ENCODE assay signal across 19 cellular contexts in the genomic region with DNA sequence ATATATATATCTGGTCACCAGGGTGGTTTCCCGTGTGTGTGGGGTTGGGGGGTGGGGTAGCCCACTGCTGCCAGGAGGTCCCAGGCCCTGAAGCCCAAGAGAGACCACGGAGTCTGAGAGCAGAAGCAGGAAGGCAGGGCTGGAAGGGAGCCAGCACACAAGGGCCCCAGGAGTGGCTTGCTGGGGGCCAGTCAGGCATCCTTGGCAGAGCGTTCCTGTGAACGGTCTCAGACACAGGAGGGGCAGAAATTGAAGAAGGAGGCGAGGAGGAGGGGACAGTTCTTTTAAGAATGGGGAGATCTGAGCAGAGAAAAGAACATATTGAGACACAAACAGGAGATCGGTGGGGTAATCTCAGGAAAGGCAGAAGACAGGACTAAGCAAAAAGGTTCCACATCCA. TPM values are rescaled to one million over a fixed set of nuclear protein-coding genes. Genes with fewer than 3 reads are reported as not detected.
DNase-seq lines count a peak whose midpoint lies in the region; FAIRE-seq and TF ChIP-seq lines count a peak whose summit lies in the region.
"Had no signal": no experiment of that assay in that cellular context is flagged by ENCODE, and none has a peak within 500 bp of the region (broad histone marks: within the 10 kb centered on the region; RNA-seq: fewer than 3 reads in every experiment).

No MANE protein-coding gene starts in this region.

- H3K4me1 Mint-ChIP-seq in activated T-cell treated with anti-CD3 and anti-CD28 coated beads, Interleukin-2, amount 50 U/mL, for 24 hours (ENCODE audit: low read depth), result peaks cover 20% of the 10 kb centered on the region
- peaks cover 20% of the 10 kb centered on the region for H3K4me1 Mint-ChIP-seq in endothelial cell (ENCODE audit: unreplicated experiment)

- TF ChIP-seq CTCF in HEK293 (tag by site-specific recombination; IDR thresholded peaks at IDR 0.05) (no peak), endothelial cell (IDR thresholded peaks at IDR 0.05; ENCODE audit: unreplicated experiment) (no peak), ovary (IDR thresholded peaks at IDR 0.05) (no peak)

- peak overlapping the region; percentile 76 for H3K4me3 Mint-ChIP-seq in activated T-cell treated with anti-CD3 and anti-CD28 coated beads, Interleukin-2, amount 50 U/mL, for 24 hours
- peak overlapping the region; percentile 95 for H3K4me3 Mint-ChIP-seq in endothelial cell (ENCODE audit: unreplicated experiment)

- H3K4me3 ChIP-seq in HEK293 (ENCODE audit: low read depth, low read length) (no peak overlapping the region), ovary (no peak overlapping the region), mesenchymal stem cell (ENCODE audit: insufficient read depth in 1 of 2, low read depth in 1 of 2, low read length in 2 of 2) (no peak overlapping the region)
- H3K4me3 ChIP-seq: esophagus muscularis mucosa, HAP-1, left lung, stomach had no signal

- no peak overlapping the region for H3K27ac Mint-ChIP-seq in activated T-cell treated with anti-CD3 and anti-CD28 coated beads, Interleukin-2, amount 50 U/mL, for 24 hours
- H3K27ac Mint-ChIP-seq in endothelial cell (ENCODE audit: unreplicated experiment), result peak overlapping the region; percentile 68

- H3K14ac ChIP-seq in mesenchymal stem cell (ENCODE audit: low read length in 2 of 2), result no peak overlapping the region

- H3K9me3 ChIP-seq in HEK293 (ENCODE audit: control insufficient read depth, insufficient read depth, low read depth, low read length), result no peaks in the 10 kb centered on the region
- no peaks in the 10 kb centered on the region for H3K9me3 ChIP-seq in ovary
- H3K9me3 ChIP-seq in mesenchymal stem cell (ENCODE audit: control insufficient read depth, low read length), result no peaks in the 10 kb centered on the region
- H3K9me3 ChIP-seq: esophagus muscularis mucosa, HAP-1, left lung, stomach had no signal

- no peak overlapping the region for H2BK5ac ChIP-seq in mesenchymal stem cell (ENCODE audit: low read depth, low read length, poor library complexity, severe bottlenecking)

- no peak overlapping the region for H2AFZ ChIP-seq in mesenchymal stem cell (ENCODE audit: low read depth, low read length)

- no peak overlapping the region for H2AK5ac ChIP-seq in mesenchymal stem cell (ENCODE audit: low read length, severe bottlenecking)

- CTCF ChIA-PET in HEK293 (lab: Yijun Ruan, JAX), result interaction anchor here (1.0 to 5.9 kb wide), 4 partner anchors 51 to 310 kb away, joined by 4 to 48 read pairs (median 16); no protein-coding TSS in a partner anchor

- no peak overlapping the region for H3K4ac ChIP-seq in mesenchymal stem cell (ENCODE audit: low read depth in 1 of 2, low read length in 2 of 2)

- no peak overlapping the region for H4K8ac ChIP-seq in mesenchymal stem cell (ENCODE audit: low read length)

- no peak overlapping the region for H3K18ac ChIP-seq in mesenchymal stem cell (ENCODE audit: low read depth in 1 of 2, low read length in 2 of 2)

- WGBS in ovary, 3 donors, result 83 to 86% (median 86%) methylated on average over 6 of the region's 6 CpGs
- WGBS in mesenchymal stem cell, result 65% methylated on average over 6 of the region's 6 CpGs

- TF ChIP-seq POLR2A in ovary (IDR thresholded peaks at IDR 0.05), result no peak

- no peak overlapping the region for H2BK15ac ChIP-seq in mesenchymal stem cell (ENCODE audit: low read depth, poor library complexity, severe bottlenecking)

- FAIRE-seq in HTR-8/SVneo (lab: Jason Lieb, UNC), result no peak

- no peak for DNase-seq in activated T-cell treated with anti-CD3 and anti-CD28 coated beads, Interleukin-2, amount 50 U/mL, for 24 hours
- DNase-seq in activated T-cell treated with anti-CD3 and anti-CD28 coated beads, Interleukin-2, amount 50 U/mL, for 1 hour, result no peak
- DNase-seq in endothelial cell (ENCODE audit: low spot score), result no peak
- DNase-seq in ovary, result peak in 3 of 5 donors; percentile 37 to 53 (median 44)
- no peak for DNase-seq in HTR-8/SVneo (ENCODE audit: insufficient read length, low spot score)
- no peak for DNase-seq in mesenchymal stem cell
- DNase-seq in NCI-H1105 (lab: John Stamatoyannopoulos, UW), result no peak
- DNase-seq: central memory CD4-positive, alpha-beta T cell; EL; left lung; NCI-H187 treated with DMSO at 0.1 percent for 48 hours; PC-3; SIG-M5; stimulated activated CD4-positive, alpha-beta T cell treated with anti-CD3 and anti-CD28 coated beads, Interleukin-1b, Interleukin-23, amount 100 ng/mL, for 48 hours; stomach had no signal

- no peak overlapping the region for H2BK12ac ChIP-seq in mesenchymal stem cell (ENCODE audit: low read length in 2 of 2)

- H3K27ac ChIP-seq in HEK293 (ENCODE audit: extremely low read depth, low read depth, low read length) (no peak overlapping the region), ovary (peak overlapping the region in 1 of 2 donors; percentile 100), mesenchymal stem cell (ENCODE audit: low read length, poor library complexity, severe bottlenecking) (no peak overlapping the region)
- H3K27ac ChIP-seq: HL-60, left lung had no signal

- no peak overlapping the region for H3K4me2 ChIP-seq in mesenchymal stem cell (ENCODE audit: low read length, poor library complexity, severe bottlenecking)

- H4K91ac ChIP-seq in mesenchymal stem cell (ENCODE audit: low read length), result no peak overlapping the region

- H3K27me3 ChIP-seq in ovary (no peaks in the 10 kb centered on the region), mesenchymal stem cell (ENCODE audit: control insufficient read depth in 1 of 2, insufficient read depth in 1 of 2, low read length in 2 of 2) (peaks cover 84% of the 10 kb centered on the region in 2 experiments)

- H2BK120ac ChIP-seq in mesenchymal stem cell (ENCODE audit: low read depth, low read length), result no peak overlapping the region

- POLR2A ChIA-PET in HEK293 (lab: Yijun Ruan, JAX), result interaction anchor here (0.6 kb wide), 1 partner anchor 626 kb away, joined by 3 read pairs; no protein-coding TSS in a partner anchor

- H3K36me3 ChIP-seq in HEK293 (ENCODE audit: control insufficient read depth in 2 of 2, insufficient read depth in 1 of 2, low read length in 2 of 2), result peaks cover 0 to 4% of the 10 kb centered on the region in 2 experiments; a peak in 1 of 3 replicates
- H3K36me3 ChIP-seq in ovary, result no peaks in the 10 kb centered on the region
- no peaks in the 10 kb centered on the region for H3K36me3 ChIP-seq in mesenchymal stem cell (ENCODE audit: control insufficient read depth in 1 of 2, insufficient read depth in 2 of 2, low read depth in 1 of 2, low read length in 2 of 2)
- H3K36me3 ChIP-seq: HAP-1, left lung, stomach had no signal

- H3K9ac ChIP-seq in mesenchymal stem cell (ENCODE audit: low read length), result no peak overlapping the region

- no peaks in the 10 kb centered on the region for H3K79me1 ChIP-seq in mesenchymal stem cell (replicated peaks; ENCODE audit: low read length, poor library complexity, severe bottlenecking)

- intact Hi-C loops in ovary (cut with DNase I), result loop anchor here in 2 of 4 donors (5.0 to 10.0 kb wide), 4 partner anchors 38 to 164 kb away; partner anchors contain the start of genes NOP56 (in 1 of the 2), PCED1A (in 1 of the 2) and VPS16 (in 1 of the 2)

- peaks cover 38% of the 10 kb centered on the region for H3K27me3 Mint-ChIP-seq in activated T-cell treated with anti-CD3 and anti-CD28 coated beads, Interleukin-2, amount 50 U/mL, for 24 hours
- H3K27me3 Mint-ChIP-seq in endothelial cell (ENCODE audit: unreplicated experiment), result peaks cover 37% of the 10 kb centered on the region

- no peak for TF ChIP-seq EP300 in ovary (IDR thresholded peaks at IDR 0.05)

- peaks cover 15% of the 10 kb centered on the region for H3K4me1 ChIP-seq in HEK293 (ENCODE audit: control insufficient read depth, insufficient read depth, low read length)
- no peaks in the 10 kb centered on the region for H3K4me1 ChIP-seq in ovary (ENCODE audit: insufficient read depth)
- H3K4me1 ChIP-seq in mesenchymal stem cell (ENCODE audit: control insufficient read depth, insufficient read depth, low read depth, low read length), result peaks cover 10% of the 10 kb centered on the region

- no peaks in the 10 kb centered on the region for H3K9me3 Mint-ChIP-seq in activated T-cell treated with anti-CD3 and anti-CD28 coated beads, Interleukin-2, amount 50 U/mL, for 24 hours
- no peaks in the 10 kb centered on the region for H3K9me3 Mint-ChIP-seq in endothelial cell (ENCODE audit: unreplicated experiment)

- H3K36me3 Mint-ChIP-seq in activated T-cell treated with anti-CD3 and anti-CD28 coated beads, Interleukin-2, amount 50 U/mL, for 24 hours (ENCODE audit: low read depth), result no peaks in the 10 kb centered on the region
- H3K36me3 Mint-ChIP-seq in endothelial cell (ENCODE audit: low read depth, unreplicated experiment), result peaks cover 19% of the 10 kb centered on the region

- no peak overlapping the region for H3K23ac ChIP-seq in mesenchymal stem cell (ENCODE audit: low read length in 2 of 2)

TF ChIP-seq in HEK293, 187 proteins besides CTCF, POLR2A, EP300 and RAD21 (continues in another document):
- TF ChIP-seq, protein P1, sequence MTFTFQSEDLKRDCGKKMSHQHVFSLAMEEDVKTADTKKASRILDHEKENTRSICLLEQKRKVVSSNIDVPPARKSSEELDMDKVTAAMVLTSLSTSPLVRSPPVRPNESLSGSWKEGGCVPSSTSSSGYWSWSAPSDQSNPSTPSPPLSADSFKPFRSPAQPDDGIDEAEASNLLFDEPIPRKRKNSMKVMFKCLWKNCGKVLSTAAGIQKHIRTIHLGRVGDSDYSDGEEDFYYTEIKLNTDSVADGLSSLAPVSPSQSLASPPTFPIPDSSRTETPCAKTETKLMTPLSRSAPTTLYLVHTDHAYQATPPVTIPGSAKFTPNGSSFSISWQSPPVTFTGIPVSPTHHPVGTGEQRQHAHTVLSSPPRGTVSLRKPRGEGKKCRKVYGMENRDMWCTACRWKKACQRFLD (tag by site-specific recombination; IDR thresholded peaks at IDR 0.05), result no peak
- TF ChIP-seq ZNF311 (tag by site-specific recombination; IDR thresholded peaks at IDR 0.05; ENCODE audit: borderline replicate concordance), result no peak
- TF ChIP-seq ZNF501 (tag by site-specific recombination; IDR thresholded peaks at IDR 0.05), result no peak
- no peak for TF ChIP-seq ZNF138 (tag by site-specific recombination; IDR thresholded peaks at IDR 0.05; ENCODE audit: borderline replicate concordance)
- TF ChIP-seq KLF10 (tag by site-specific recombination; IDR thresholded peaks at IDR 0.05), result no peak

RNA-seq across cellular contexts. Expression of gene EBF4, which starts 1.9 kb away (rescaled TPM):
- total RNA-seq in endothelial cell (ENCODE audit: unreplicated experiment) (5.9 TPM), ovary (10 to 100 TPM; 17.6 to 67.7 (median 55.5) TPM)
- polyA plus RNA-seq in ovary, result 10 to 100 TPM in 1 of 2 donors, 1 to 10 TPM in 1; 9.4 to 22.3 TPM
- polyA plus RNA-seq in mesenchymal stem cell (2013, experiment 1 of 2), result 2.1 TPM
- 0.47 TPM for polyA plus RNA-seq in mesenchymal stem cell (2013, experiment 2 of 2)

RNA-seq across cellular contexts. Expression of gene IDH3B, which starts 26.7 kb away (rescaled TPM):
- 136 TPM for total RNA-seq in endothelial cell (ENCODE audit: unreplicated experiment)
- 10 to 100 TPM; 68.1 to 92.9 (median 85.9) TPM for total RNA-seq in ovary
- 100 to 1,000 TPM in 1 of 2 donors, 10 to 100 TPM in 1; 85.6 to 105 TPM for polyA plus RNA-seq in ovary
- 38.5 TPM for polyA plus RNA-seq in mesenchymal stem cell (2013, experiment 1 of 2)
- 39.5 TPM for polyA plus RNA-seq in mesenchymal stem cell (2013, experiment 2 of 2)

RNA-seq across cellular contexts. Expression of gene NOP56, which starts 38.3 kb away (rescaled TPM):
- 144 TPM for total RNA-seq in endothelial cell (ENCODE audit: unreplicated experiment)
- total RNA-seq in ovary, result 100 to 1,000 TPM in 5 of 7 donors, 10 to 100 TPM in 2; 62.0 to 181 (median 134) TPM
- polyA plus RNA-seq in ovary, result 100 to 1,000 TPM in 1 of 2 donors, 10 to 100 TPM in 1; 76.2 to 207 TPM
- 94.9 TPM for polyA plus RNA-seq in mesenchymal stem cell (2013, experiment 1 of 2)
- 91.1 TPM for polyA plus RNA-seq in mesenchymal stem cell (2013, experiment 2 of 2)

Comparison
In these comparisons a context has a peak if more than half of its experiments do, and no peak if none do; other contexts are left out.
1. DNase-seq: peak in ovary (3 of 5); none in activated T-cell treated with anti-CD3 and anti-CD28 coated beads, Interleukin-2, amount 50 U/mL, for 24 hours (single experiment), activated T-cell treated with anti-CD3 and anti-CD28 coated beads, Interleukin-2, amount 50 U/mL, for 1 hour (single experiment), endothelial cell (single experiment), HTR-8/SVneo (single experiment), mesenchymal stem cell (single experiment) and NCI-H1105 (single experiment).